In genomic region chr14:100203962-100204834, GRCh38 we compare ENCODE assay signal across 23 cellular contexts. TPM values are rescaled to one million over a fixed set of nuclear protein-coding genes. Genes with fewer than 3 reads are reported as not detected.
A peak's percentile ranks its signal among the peaks of the same experiment; 100 is the strongest.
DNase-seq lines count a peak whose midpoint lies in the region; ATAC-seq, FAIRE-seq and TF ChIP-seq lines count a peak whose summit lies in the region.
"Had no signal": no experiment of that assay in that cellular context is flagged by ENCODE, and none has a peak within 500 bp of the region (broad histone marks: within the 10 kb centered on the region; RNA-seq: fewer than 3 reads in every experiment).

No MANE protein-coding gene starts in this region.

- intact Hi-C loops in MCF 10A (cut with micrococcal nuclease) = no loop called here

- H3K27ac ChIP-seq in small intestine (ENCODE audit: low read depth in 1 of 2, low read length in 1 of 2) = no peak overlapping the region
- H3K27ac ChIP-seq: 22Rv1, neutrophil, Peyer's patch, tibial artery, VCaP had no signal

- no peaks in the 10 kb centered on the region for H3K4me1 Mint-ChIP-seq in MCF 10A (ENCODE audit: insufficient read depth, unreplicated experiment)
- H3K4me1 Mint-ChIP-seq in stimulated activated memory B cell treated with anti-CD40 and anti-IgM and Interleukin-4, amounts not matched to agents 10 μg/mL and 1 μg/mL and 100 μg/mL, for 72 hours = no peaks in the 10 kb centered on the region

- peak; percentile 47 for DNase-seq in SIG-M5 treated with dmso at 0.1 percent for 504 hours (lab: John Stamatoyannopoulos, UW; ENCODE audit: unreplicated experiment)
- no peak for DNase-seq in SIG-M5 (lab: John Stamatoyannopoulos, UW)
- peak; percentile 87 for DNase-seq in MCF 10A (ENCODE audit: unreplicated experiment)
- peak; percentile 71 for DNase-seq in kidney tubule cell (ENCODE audit: low spot score)
- DNase-seq in small intestine = peak; percentile 62
- DNase-seq in amniotic stem cell (lab: John Stamatoyannopoulos, UW) = no peak
- no peak for DNase-seq in OCI-M1 (lab: John Stamatoyannopoulos, UW)
- DNase-seq: activated effector memory CD4-positive, alpha-beta T cell treated with anti-CD3 and anti-CD28 coated beads, Interleukin-2, amount 50 U/mL, for 16 hours; CD8-positive, alpha-beta T cell; dermis blood vessel endothelial cell; MG63; NCI-H1930; NCI-H526; Peyer's patch; sigmoid colon; stimulated activated CD4-positive, alpha-beta T cell treated with anti-CD3 and anti-CD28 coated beads, Interleukin-2, amount 100 ng/mL, for 48 hours; stimulated activated CD8-positive, alpha-beta memory T cell treated with anti-CD3 and anti-CD28 coated beads, Interleukin-4, amount 100 ng/mL, for 48 hours; tibial artery had no signal

- peak overlapping the region; percentile 70 for H3K27ac Mint-ChIP-seq in MCF 10A (ENCODE audit: low read depth, unreplicated experiment)
- H3K27ac Mint-ChIP-seq in stimulated activated memory B cell treated with anti-CD40 and anti-IgM and Interleukin-4, amounts not matched to agents 10 μg/mL and 1 μg/mL and 100 μg/mL, for 72 hours = no peak overlapping the region
- H3K27ac Mint-ChIP-seq: CD8-positive, alpha-beta T cell had no signal

- POLR2A ChIA-PET in MCF 10A (lab: Yijun Ruan, JAX) = interaction anchor here (0.6 to 3.7 kb wide), 14 partner anchors 10 to 1527 kb away, joined by 3 to 46 read pairs (median 4); no protein-coding TSS in a partner anchor

- FAIRE-seq in small intestine (lab: Jason Lieb, UNC) = no peak
- FAIRE-seq: H54 had no signal

- no peaks in the 10 kb centered on the region for H3K27me3 ChIP-seq in small intestine (ENCODE audit: control insufficient read depth in 2 of 2, insufficient read depth in 2 of 2, low read length in 2 of 2)
- H3K27me3 ChIP-seq: MG63, neutrophil, Peyer's patch, sigmoid colon, tibial artery had no signal

- 29 to 56% (median 51%) methylated on average over 4 of the region's 4 CpGs for WGBS in small intestine, 3 donors

- H3K4me1 ChIP-seq in small intestine (ENCODE audit: control insufficient read depth in 2 of 2, insufficient read depth in 1 of 2, low read depth in 1 of 2, low read length in 1 of 2) = no peaks in the 10 kb centered on the region
- H3K4me1 ChIP-seq: Peyer's patch, sigmoid colon had no signal

- no peaks in the 10 kb centered on the region for H3K36me3 ChIP-seq in small intestine (ENCODE audit: control insufficient read depth in 2 of 2, insufficient read depth in 2 of 2, low read length in 2 of 2)
- H3K36me3 ChIP-seq: MG63, neutrophil, Peyer's patch, sigmoid colon, tibial artery had no signal

- no peak overlapping the region for H3K4me3 ChIP-seq in small intestine (ENCODE audit: low read depth in 1 of 2, low read length in 2 of 2)
- H3K4me3 ChIP-seq: MG63, Peyer's patch, sigmoid colon, tibial artery had no signal

- no peaks in the 10 kb centered on the region for H3K9me3 ChIP-seq in small intestine (ENCODE audit: control insufficient read depth, low read depth)
- H3K9me3 ChIP-seq: MG63, neutrophil, Peyer's patch, sigmoid colon, tibial artery had no signal

- TF ChIP-seq CTCF in MCF 10A (IDR thresholded peaks at IDR 0.05; ENCODE audit: unreplicated experiment) = no peak

- H3K4me3 Mint-ChIP-seq in MCF 10A (ENCODE audit: unreplicated experiment) = no peak overlapping the region
- H3K4me3 Mint-ChIP-seq in stimulated activated memory B cell treated with anti-CD40 and anti-IgM and Interleukin-4, amounts not matched to agents 10 μg/mL and 1 μg/mL and 100 μg/mL, for 72 hours = no peak overlapping the region
- H3K4me3 Mint-ChIP-seq: CD8-positive, alpha-beta T cell had no signal

- CTCF ChIA-PET in MCF 10A (lab: Yijun Ruan, JAX) = interaction anchor here (0.6 to 4.7 kb wide), 11 partner anchors 11 to 692 kb away, joined by 3 to 33 read pairs (median 4); no protein-coding TSS in a partner anchor

- H3K36me3 Mint-ChIP-seq in MCF 10A (ENCODE audit: insufficient read depth, unreplicated experiment) = no peaks in the 10 kb centered on the region
- H3K36me3 Mint-ChIP-seq in stimulated activated memory B cell treated with anti-CD40 and anti-IgM and Interleukin-4, amounts not matched to agents 10 μg/mL and 1 μg/mL and 100 μg/mL, for 72 hours = no peaks in the 10 kb centered on the region
- H3K36me3 Mint-ChIP-seq: CD8-positive, alpha-beta T cell had no signal

- H3K9me3 Mint-ChIP-seq in MCF 10A (ENCODE audit: unreplicated experiment) = no peaks in the 10 kb centered on the region
- H3K9me3 Mint-ChIP-seq in stimulated activated memory B cell treated with anti-CD40 and anti-IgM and Interleukin-4, amounts not matched to agents 10 μg/mL and 1 μg/mL and 100 μg/mL, for 72 hours = no peaks in the 10 kb centered on the region
- H3K9me3 Mint-ChIP-seq: CD8-positive, alpha-beta T cell had no signal

- no peak for ATAC-seq in stimulated activated memory B cell treated with anti-CD40 and anti-IgM and Interleukin-4, amounts not matched to agents 10 μg/mL and 1 μg/mL and 100 μg/mL, for 72 hours
- ATAC-seq: CD8-positive, alpha-beta T cell had no signal

- no peaks in the 10 kb centered on the region for H3K27me3 Mint-ChIP-seq in MCF 10A (ENCODE audit: insufficient read depth, unreplicated experiment)
- no peaks in the 10 kb centered on the region for H3K27me3 Mint-ChIP-seq in stimulated activated memory B cell treated with anti-CD40 and anti-IgM and Interleukin-4, amounts not matched to agents 10 μg/mL and 1 μg/mL and 100 μg/mL, for 72 hours

- BruUV-seq in MCF 10A (replicated peaks; lab: Mats Ljungman, UMichigan) = no TSS peak

RNA-seq across cellular contexts. Expression of gene YY1, which starts 34.7 kb away (rescaled TPM):
- 66.7 and 73.3 TPM in 2 replicates for total RNA-seq in MCF 10A (2022)
- polyA plus RNA-seq in small intestine = 10 to 100 TPM; 24.0 to 27.9 (median 27.5) TPM

RNA-seq across cellular contexts. Expression of gene DEGS2, which starts 44.8 kb away (rescaled TPM):
- total RNA-seq in MCF 10A (2022) = 0.07 and 0.39 TPM in 2 replicates
- 10 to 100 TPM; 16.1 to 47.0 (median 19.7) TPM for polyA plus RNA-seq in small intestine

Comparison
In these comparisons a context has a peak if more than half of its experiments do, and no peak if none do; other contexts are left out.
1. DNase-seq: peak in SIG-M5 treated with dmso at 0.1 percent for 504 hours (single experiment), MCF 10A (single experiment), kidney tubule cell (single experiment) and small intestine (single experiment); none in SIG-M5 (single experiment), amniotic stem cell (single experiment) and OCI-M1 (single experiment).